In genomic region chr4:105305019-105305836, GRCh38 we compare ENCODE assay signal across 11 cellular contexts.
A peak's percentile ranks its signal among the peaks of the same experiment; 100 is the strongest.
DNase-seq lines count a peak whose midpoint lies in the region; ATAC-seq and TF ChIP-seq lines count a peak whose summit lies in the region.
"Had no signal": no experiment of that assay in that cellular context is flagged by ENCODE, and none has a peak within 500 bp of the region (broad histone marks: within the 10 kb centered on the region; RNA-seq: fewer than 3 reads in every experiment).

No MANE protein-coding gene starts in this region.

- H3K4me3 ChIP-seq in SU-DHL-6 (ENCODE audit: insufficient read depth, low read length, poor library complexity, severe bottlenecking), result no peak overlapping the region
- no peak overlapping the region for H3K4me3 ChIP-seq in H7 (ENCODE audit: insufficient read depth, low read depth, low read length)
- H3K4me3 ChIP-seq in Caco-2 (ENCODE audit: low read depth, low read length), result no peak overlapping the region

- CTCF ChIA-PET in Caco-2 (lab: Charles Lee), result no interaction called here

- H3K79me2 ChIP-seq in SU-DHL-6 (ENCODE audit: insufficient read depth, low read length), result no peaks in the 10 kb centered on the region

- no peaks in the 10 kb centered on the region for H3K27me3 ChIP-seq in SU-DHL-6 (ENCODE audit: low read length)
- H3K27me3 ChIP-seq in H7 (ENCODE audit: control insufficient read depth, insufficient read depth, low read length), result no peaks in the 10 kb centered on the region
- no peaks in the 10 kb centered on the region for H3K27me3 ChIP-seq in Caco-2 (replicated peaks; ENCODE audit: control insufficient read depth, insufficient read depth, low read length)

- BruUV-seq in Caco-2 (replicated peaks; lab: Mats Ljungman, UMichigan), result no TSS peak

- ATAC-seq in GM18502 (IDR thresholded peaks at IDR 0.05; ENCODE audit: poor library complexity, unreplicated experiment), result peak; percentile 42
- peak; percentile 45 for ATAC-seq in GM19455 (IDR thresholded peaks at IDR 0.05; ENCODE audit: unreplicated experiment)
- peak; percentile 47 for ATAC-seq in HG03025 (IDR thresholded peaks at IDR 0.05; ENCODE audit: low FRiP score, unreplicated experiment)

- no peak overlapping the region for H3K27ac Mint-ChIP-seq in Caco-2 (ENCODE audit: unreplicated experiment)

- POLR2A ChIA-PET in Caco-2 (lab: Charles Lee), result no interaction called here

- no peak overlapping the region for H3K27ac ChIP-seq in SU-DHL-6 (ENCODE audit: low read depth, low read length)

- no peaks in the 10 kb centered on the region for H3F3A ChIP-seq in SU-DHL-6 (ENCODE audit: insufficient read depth)

- H3K9me3 ChIP-seq in SU-DHL-6 (ENCODE audit: insufficient read depth, low read length) (no peaks in the 10 kb centered on the region), Caco-2 (peaks cover 6% of the 10 kb centered on the region; the same call in 1 of the 2 replicates)

- no peak overlapping the region for H2AFZ ChIP-seq in SU-DHL-6 (ENCODE audit: low read depth, low read length, severe bottlenecking)

- TF ChIP-seq CTCF in SU-DHL-6 (IDR thresholded peaks at IDR 0.05; ENCODE audit: insufficient read depth, low read length, poor library complexity, severe bottlenecking) (no peak), Caco-2 (IDR thresholded peaks at IDR 0.05; ENCODE audit: insufficient read depth in 1 of 2, low read depth in 1 of 2, low read length in 1 of 2, severe bottlenecking in 1 of 2, unreplicated experiment in 1 of 2) (no peak)

- H3K4me1 ChIP-seq in Caco-2, result no peaks in the 10 kb centered on the region

- H3K4me2 ChIP-seq in SU-DHL-6 (ENCODE audit: low read depth, low read length, poor library complexity, severe bottlenecking), result peak overlapping the region; percentile 38

- H3K9ac ChIP-seq in SU-DHL-6 (ENCODE audit: low read length), result no peak overlapping the region

- peaks cover 19% of the 10 kb centered on the region for H3K9me3 Mint-ChIP-seq in Caco-2 (ENCODE audit: unreplicated experiment)

- intact Hi-C loops in Caco-2 (cut with micrococcal nuclease; ENCODE audit: unreplicated experiment), result no loop called here

- H3K36me3 Mint-ChIP-seq in Caco-2 (ENCODE audit: insufficient read depth, unreplicated experiment), result no peaks in the 10 kb centered on the region

- H3K4me3 Mint-ChIP-seq in Caco-2 (ENCODE audit: unreplicated experiment), result no peak overlapping the region

- no peaks in the 10 kb centered on the region for H3K4me1 Mint-ChIP-seq in Caco-2 (ENCODE audit: low read depth, unreplicated experiment)

- no peak for DNase-seq in H7
- no peak for DNase-seq in stimulated activated CD4-positive, alpha-beta T cell treated with anti-CD3 and anti-CD28 coated beads, Interleukin-4, amount 100 ng/mL, for 4 hours
- DNase-seq in Caco-2, result no peak
- DNase-seq in NCI-H82 treated with DMSO at 0.1 percent for 48 hours (lab: John Stamatoyannopoulos, UW; ENCODE audit: unreplicated experiment), result no peak
- DNase-seq: KG1, naive B cell, NCI-H82 had no signal

- H4K20me1 ChIP-seq in SU-DHL-6 (ENCODE audit: low read depth, low read length), result no peaks in the 10 kb centered on the region

- H3K36me3 ChIP-seq in SU-DHL-6 (ENCODE audit: low read length) (no peaks in the 10 kb centered on the region), H7 (replicated peaks; ENCODE audit: control insufficient read depth, insufficient read depth, low read length) (no peaks in the 10 kb centered on the region), Caco-2 (ENCODE audit: control insufficient read depth, insufficient read depth, low read length) (no peaks in the 10 kb centered on the region)

- no peaks in the 10 kb centered on the region for H3K27me3 Mint-ChIP-seq in Caco-2 (ENCODE audit: insufficient read depth, unreplicated experiment)
- H3K27me3 Mint-ChIP-seq: naive B cell had no signal

- no peaks in the 10 kb centered on the region for H3K9me2 ChIP-seq in SU-DHL-6 (replicated peaks; ENCODE audit: insufficient read depth, low read length)
